Comparison of ENCODE assay signal across 27 cellular contexts in the genomic region with DNA sequence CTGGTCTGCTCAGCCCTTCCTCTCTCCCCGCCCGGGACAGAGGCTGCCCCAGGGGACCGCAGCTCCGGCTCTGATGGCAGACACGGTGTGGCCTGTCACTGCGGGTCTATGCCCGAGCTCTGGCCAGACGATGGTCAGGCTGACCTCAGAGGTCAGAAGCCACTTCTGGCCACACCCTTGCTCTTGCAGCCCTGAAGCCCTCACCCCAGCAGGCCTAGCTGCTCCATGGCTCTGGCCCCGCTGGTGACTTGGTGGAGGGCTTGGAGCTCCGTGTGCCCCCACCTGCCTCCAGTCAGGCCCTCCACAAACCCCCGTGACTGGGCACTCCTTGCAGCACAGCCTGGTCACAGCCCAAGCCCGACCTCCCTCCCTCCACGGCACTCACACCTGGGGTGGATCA. TPM values are rescaled to one million over a fixed set of nuclear protein-coding genes. Genes with fewer than 3 reads are reported as not detected.
"Had no signal": no experiment of that assay in that cellular context is flagged by ENCODE, and none has a peak within 500 bp of the region (broad histone marks: within the 10 kb centered on the region; RNA-seq: fewer than 3 reads in every experiment).

No MANE protein-coding gene starts in this region.

- FAIRE-seq: TTC549 had no signal

- H3K9ac ChIP-seq: KMS-11 had no signal

- H3K4me3 Mint-ChIP-seq: activated CD4-positive, alpha-beta memory T cell treated with anti-CD3 and anti-CD28 coated beads, Interleukin-2, amount 10 ng/mL, durations not matched to agents 7 days and 5 days; activated naive CD4-positive, alpha-beta T cell treated with anti-CD3 and anti-CD28 coated beads, Interleukin-2, amount 10 ng/mL, durations not matched to agents 7 days and 5 days; activated naive CD8-positive, alpha-beta T cell treated with anti-CD3 and anti-CD28 coated beads for 36 hours; activated T-cell treated with anti-CD3 and anti-CD28 coated beads, Interleukin-2, amount 50 U/mL, for 72 hours; T-helper 17 cell had no signal

- H3K9me3 Mint-ChIP-seq: activated CD4-positive, alpha-beta memory T cell treated with anti-CD3 and anti-CD28 coated beads, Interleukin-2, amount 10 ng/mL, durations not matched to agents 7 days and 5 days; activated naive CD4-positive, alpha-beta T cell treated with anti-CD3 and anti-CD28 coated beads, Interleukin-2, amount 10 ng/mL, durations not matched to agents 7 days and 5 days; activated naive CD8-positive, alpha-beta T cell treated with anti-CD3 and anti-CD28 coated beads for 36 hours; activated T-cell treated with anti-CD3 and anti-CD28 coated beads, Interleukin-2, amount 50 U/mL, for 72 hours had no signal

- H3K27me3 Mint-ChIP-seq: activated CD4-positive, alpha-beta memory T cell treated with anti-CD3 and anti-CD28 coated beads, Interleukin-2, amount 10 ng/mL, durations not matched to agents 7 days and 5 days; activated naive CD4-positive, alpha-beta T cell treated with anti-CD3 and anti-CD28 coated beads, Interleukin-2, amount 10 ng/mL, durations not matched to agents 7 days and 5 days; activated naive CD8-positive, alpha-beta T cell treated with anti-CD3 and anti-CD28 coated beads for 36 hours had no signal

- H3K36me3 Mint-ChIP-seq: activated naive CD4-positive, alpha-beta T cell treated with anti-CD3 and anti-CD28 coated beads, Interleukin-2, amount 10 ng/mL, durations not matched to agents 7 days and 5 days; activated naive CD8-positive, alpha-beta T cell treated with anti-CD3 and anti-CD28 coated beads for 36 hours had no signal

- ATAC-seq: activated T-cell treated with anti-CD3 and anti-CD28 coated beads, Interleukin-2, amount 50 U/mL, for 72 hours; T-helper 17 cell had no signal

- H3K4me2 ChIP-seq: KMS-11 had no signal

- H3K27ac Mint-ChIP-seq: activated CD4-positive, alpha-beta memory T cell treated with anti-CD3 and anti-CD28 coated beads, Interleukin-2, amount 10 ng/mL, durations not matched to agents 7 days and 5 days; activated naive CD4-positive, alpha-beta T cell treated with anti-CD3 and anti-CD28 coated beads, Interleukin-2, amount 10 ng/mL, durations not matched to agents 7 days and 5 days; activated naive CD8-positive, alpha-beta T cell treated with anti-CD3 and anti-CD28 coated beads for 36 hours; activated T-cell treated with anti-CD3 and anti-CD28 coated beads, Interleukin-2, amount 50 U/mL, for 72 hours; activated T-helper 2 cell treated with anti-CD3 and anti-CD28 coated beads, Interferon-gamma antibody, Interleukin-2, Interleukin-4, amounts not matched to agents 10 μg/mL and 5 μg/mL and 100 μg/mL, durations not matched to agents 14 hours and 24 hours and 36 hours; T-helper 17 cell had no signal

- H3K4me1 Mint-ChIP-seq: activated CD4-positive, alpha-beta memory T cell treated with anti-CD3 and anti-CD28 coated beads, Interleukin-2, amount 10 ng/mL, durations not matched to agents 7 days and 5 days; activated naive CD4-positive, alpha-beta T cell treated with anti-CD3 and anti-CD28 coated beads, Interleukin-2, amount 10 ng/mL, durations not matched to agents 7 days and 5 days; activated naive CD8-positive, alpha-beta T cell treated with anti-CD3 and anti-CD28 coated beads for 36 hours; T-helper 17 cell had no signal

- DNase-seq: activated CD4-positive, alpha-beta memory T cell treated with anti-CD3 and anti-CD28 coated beads, Interleukin-2, amount 10 ng/mL, durations not matched to agents 7 days and 5 days; activated CD4-positive, alpha-beta T cell treated with anti-CD3 and anti-CD28 coated beads, Interleukin-2, amount 50 U/mL, for 1 hour; activated CD4-positive, CD25-positive, alpha-beta regulatory T cell; activated gamma-delta T cell treated with Interleukin-2 at 50 U/mL for 16 hours; activated naive CD4-positive, alpha-beta T cell treated with anti-CD3 and anti-CD28 coated beads, Interleukin-2, amount 10 ng/mL, durations not matched to agents 7 days and 5 days; activated naive CD8-positive, alpha-beta T cell treated with anti-CD3 and anti-CD28 coated beads for 36 hours; activated T-cell treated with anti-CD3 and anti-CD28 coated beads for 4 hours; activated T-cell treated with anti-CD3 and anti-CD28 coated beads, Interleukin-2, amount 50 U/mL, for 72 hours; NCI-H1092; NCI-H1417; NCI-H2029; NCI-H2107; NCI-H345; NCI-H510A; NCI-H526 treated with DMSO at 0.1 percent for 48 hours; NCI-H82; SIG-M5; T-helper 17 cell; T1000 had no signal

- H3K27ac ChIP-seq: KMS-11, VCaP had no signal

RNA-seq across cellular contexts. Expression of a gene that starts 47.6 kb away (rescaled TPM):
- total RNA-seq: activated CD8-positive, alpha-beta memory T cell treated with anti-CD3 and anti-CD28 coated beads for 36 hours; activated T-helper 2 cell treated with anti-CD3 and anti-CD28 coated beads, Interferon-gamma antibody, Interleukin-2, Interleukin-4, amounts not matched to agents 10 μg/mL and 5 μg/mL and 100 μg/mL, durations not matched to agents 14 hours and 24 hours and 36 hours; MCF 10A; OCI-LY7; RPMI7951; T-helper 17 cell had no signal
